Comparison of ENCODE assay signal across 12 cellular contexts in genomic region chr3:99934984-99935797, GRCh38.
DNase-seq lines count a peak whose midpoint lies in the region; ATAC-seq and TF ChIP-seq lines count a peak whose summit lies in the region.
"Had no signal": no experiment of that assay in that cellular context is flagged by ENCODE, and none has a peak within 500 bp of the region (broad histone marks: within the 10 kb centered on the region; RNA-seq: fewer than 3 reads in every experiment).

No MANE protein-coding gene starts in this region.

- H3K79me2 ChIP-seq in mesendoderm (ENCODE audit: control insufficient read depth, insufficient read depth, low read length), result no peaks in the 10 kb centered on the region

- no peaks in the 10 kb centered on the region for H3K27me3 Mint-ChIP-seq in stimulated activated naive CD8-positive, alpha-beta T cell treated with anti-CD3 and anti-CD28 coated beads, Interleukin-15, amount 100 ng/mL, for 72 hours
- H3K27me3 Mint-ChIP-seq: activated CD8-positive, alpha-beta memory T cell treated with anti-CD3 and anti-CD28 coated beads, Interleukin-2, amount 10 ng/mL, durations not matched to agents 7 days and 5 days had no signal

- TF ChIP-seq CTCF in VCaP (conservative IDR thresholded peaks at IDR 0.05) (no peak), fibroblast of pulmonary artery (IDR thresholded peaks at IDR 0.05; ENCODE audit: low read length, missing control alignments) (no peak), thoracic aorta (IDR thresholded peaks at IDR 0.05) (no peak)

- H3K9ac ChIP-seq in mesendoderm (ENCODE audit: low read length), result no peak overlapping the region

- no peaks in the 10 kb centered on the region for H3K27me3 ChIP-seq in mesendoderm (ENCODE audit: insufficient read depth, low read length, poor library complexity)
- H3K27me3 ChIP-seq in thoracic aorta (replicated peaks; ENCODE audit: insufficient read depth), result no peaks in the 10 kb centered on the region
- H3K27me3 ChIP-seq: neutrophil had no signal

- no peak overlapping the region for H3K4me3 ChIP-seq in fibroblast of pulmonary artery (replicated peaks; ENCODE audit: low read depth, low read length)
- no peak overlapping the region for H3K4me3 ChIP-seq in mesendoderm (ENCODE audit: low read length)
- H3K4me3 ChIP-seq in thoracic aorta, result no peak overlapping the region

- no peak overlapping the region for H2AK5ac ChIP-seq in mesendoderm (ENCODE audit: low read length)

- H2BK15ac ChIP-seq in mesendoderm (replicated peaks; ENCODE audit: low read depth), result no peak overlapping the region

- no peak overlapping the region for H3K4me2 ChIP-seq in mesendoderm (ENCODE audit: low read length)

- H3K27ac ChIP-seq in VCaP, result peak overlapping the region; percentile 10; the same call in 1 of the 2 replicates
- H3K27ac ChIP-seq in mesendoderm (ENCODE audit: low read depth, low read length), result no peak overlapping the region
- H3K27ac ChIP-seq in thoracic aorta, result peak overlapping the region; percentile 51 to 83
- H3K27ac ChIP-seq: neutrophil had no signal

- no peak overlapping the region for H3K4me3 Mint-ChIP-seq in stimulated activated naive CD8-positive, alpha-beta T cell treated with anti-CD3 and anti-CD28 coated beads, Interleukin-15, amount 100 ng/mL, for 72 hours
- H3K4me3 Mint-ChIP-seq: activated CD8-positive, alpha-beta memory T cell treated with anti-CD3 and anti-CD28 coated beads, Interleukin-2, amount 10 ng/mL, durations not matched to agents 7 days and 5 days; HFFc6 had no signal

- H3K79me1 ChIP-seq in mesendoderm (ENCODE audit: low read length), result no peaks in the 10 kb centered on the region

- H2BK120ac ChIP-seq in mesendoderm (ENCODE audit: low read depth, low read length), result no peak overlapping the region

- DNase-seq in fibroblast of pulmonary artery (ENCODE audit: low read depth) (peak; percentile 69), mesendoderm (peak; percentile 63), thoracic aorta (ENCODE audit: low spot score) (no peak), NOMO-1 treated with DMSO at 0.1 percent for 48 hours (lab: John Stamatoyannopoulos, UW; ENCODE audit: unreplicated experiment) (no peak), Ammon's horn (ENCODE audit: low spot score) (no peak)
- no peak for DNase-seq in stimulated activated naive CD8-positive, alpha-beta T cell treated with anti-CD3 and anti-CD28 coated beads, Interleukin-15, amount 100 ng/mL, for 72 hours
- DNase-seq: activated CD8-positive, alpha-beta memory T cell treated with anti-CD3 and anti-CD28 coated beads, Interleukin-2, amount 10 ng/mL, durations not matched to agents 7 days and 5 days; HFFc6; NCI-H2171 treated with DMSO at 0.1 percent for 48 hours; stimulated activated naive CD4-positive, alpha-beta T cell treated with Interleukin-2 at 50 U/mL for 16 hours had no signal

- no peak overlapping the region for H3K56ac ChIP-seq in mesendoderm (ENCODE audit: low read length)

- H3K9me3 ChIP-seq in thoracic aorta, result no peaks in the 10 kb centered on the region
- H3K9me3 ChIP-seq: neutrophil had no signal

- WGBS in mesendoderm (ENCODE audit: extremely low coverage, insufficient coverage, low lambda C conversion rate), result no CpG with 5 or more reads among the region's 4 CpGs

- H3K27ac Mint-ChIP-seq in stimulated activated naive CD8-positive, alpha-beta T cell treated with anti-CD3 and anti-CD28 coated beads, Interleukin-15, amount 100 ng/mL, for 72 hours, result no peak overlapping the region
- H3K27ac Mint-ChIP-seq: activated CD8-positive, alpha-beta memory T cell treated with anti-CD3 and anti-CD28 coated beads, Interleukin-2, amount 10 ng/mL, durations not matched to agents 7 days and 5 days; HFFc6 had no signal

- H3K36me3 ChIP-seq in mesendoderm (ENCODE audit: control insufficient read depth, insufficient read depth, low read length), result no peaks in the 10 kb centered on the region
- H3K36me3 ChIP-seq in thoracic aorta, result no peaks in the 10 kb centered on the region
- H3K36me3 ChIP-seq: neutrophil had no signal

- H3K9me3 Mint-ChIP-seq in stimulated activated naive CD8-positive, alpha-beta T cell treated with anti-CD3 and anti-CD28 coated beads, Interleukin-15, amount 100 ng/mL, for 72 hours, result no peaks in the 10 kb centered on the region
- H3K9me3 Mint-ChIP-seq: HFFc6 had no signal

- no peak overlapping the region for H3K4ac ChIP-seq in mesendoderm (ENCODE audit: low read depth, low read length)

- no peak overlapping the region for H2BK5ac ChIP-seq in mesendoderm (ENCODE audit: low read length)

- H4K8ac ChIP-seq in mesendoderm (ENCODE audit: low read depth, low read length), result no peak overlapping the region

- H3K18ac ChIP-seq in mesendoderm (ENCODE audit: low read length), result no peak overlapping the region

- ATAC-seq in thoracic aorta (ENCODE audit: insufficient number of reproducible peaks, low FRiP score, low read depth), result no peak
- no peak for ATAC-seq in stimulated activated naive CD8-positive, alpha-beta T cell treated with anti-CD3 and anti-CD28 coated beads, Interleukin-15, amount 100 ng/mL, for 72 hours
- ATAC-seq: activated CD8-positive, alpha-beta memory T cell treated with anti-CD3 and anti-CD28 coated beads, Interleukin-2, amount 10 ng/mL, durations not matched to agents 7 days and 5 days had no signal

- H4K5ac ChIP-seq in mesendoderm (ENCODE audit: low read length), result no peak overlapping the region

- H3K4me1 ChIP-seq in mesendoderm (ENCODE audit: control insufficient read depth, low read depth, low read length), result peaks cover 5% of the 10 kb centered on the region
- peaks cover 44 to 69% of the 10 kb centered on the region in 2 donors for H3K4me1 ChIP-seq in thoracic aorta (ENCODE audit: control insufficient read depth in 1 of 2, low read depth in 2 of 2)

- H3K4me1 Mint-ChIP-seq in stimulated activated naive CD8-positive, alpha-beta T cell treated with anti-CD3 and anti-CD28 coated beads, Interleukin-15, amount 100 ng/mL, for 72 hours, result peaks cover 39% of the 10 kb centered on the region

- no peak overlapping the region for H3K23ac ChIP-seq in mesendoderm (ENCODE audit: low read length)

Comparison
In these comparisons a context has a peak if more than half of its experiments do, and no peak if none do; other contexts are left out.
1. DNase-seq: peak in fibroblast of pulmonary artery (single experiment) and mesendoderm (single experiment); none in thoracic aorta (single experiment), NOMO-1 treated with DMSO at 0.1 percent for 48 hours (single experiment), Ammon's horn (single experiment) and stimulated activated naive CD8-positive, alpha-beta T cell treated with anti-CD3 and anti-CD28 coated beads, Interleukin-15, amount 100 ng/mL, for 72 hours (0 of 2).